In the genomic region with DNA sequence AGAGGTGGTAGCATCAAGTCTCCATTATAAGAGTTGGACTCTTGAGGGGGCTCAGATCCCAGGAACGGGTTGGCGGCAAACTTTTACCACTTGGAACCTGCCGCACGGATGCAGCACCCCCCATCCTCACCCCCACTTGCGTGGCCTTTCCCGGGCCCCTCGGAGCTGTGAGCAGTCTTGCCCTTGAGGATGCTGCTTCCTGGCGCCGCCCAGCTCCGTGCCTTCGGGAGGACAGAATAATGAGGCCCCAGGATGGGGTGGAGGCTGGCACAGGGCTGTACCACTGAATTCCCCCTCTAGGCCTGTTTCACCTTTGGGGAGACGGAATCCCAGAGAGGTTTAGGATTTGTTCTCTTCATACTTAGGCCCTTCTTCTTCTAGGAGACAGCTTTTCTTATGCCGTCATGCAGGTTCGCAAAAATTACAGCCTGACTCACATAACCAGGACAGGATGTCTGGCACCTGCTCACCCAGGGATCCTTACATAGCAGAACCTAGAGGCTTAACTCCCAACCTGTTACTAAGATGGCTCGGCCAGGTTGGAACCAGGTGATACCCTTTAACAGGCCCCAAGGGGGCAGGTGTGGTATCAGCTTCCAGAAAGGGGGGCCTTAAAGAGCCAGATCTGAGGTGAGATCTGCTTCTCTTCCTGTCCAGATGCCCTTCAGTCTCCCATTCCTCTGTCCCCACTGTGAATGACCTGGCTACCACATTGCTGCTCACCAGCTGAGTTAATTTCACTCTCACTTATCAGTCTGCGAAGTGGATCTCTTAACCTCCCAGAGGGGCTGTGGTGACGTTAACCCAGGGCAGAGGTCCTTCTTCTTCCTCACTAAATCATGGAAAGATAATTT, we compare ENCODE assay signal across 8 cellular contexts. TPM values are rescaled to one million over a fixed set of nuclear protein-coding genes. Genes with fewer than 3 reads are reported as not detected.
DNase-seq lines count a peak whose midpoint lies in the region; ATAC-seq and TF ChIP-seq lines count a peak whose summit lies in the region.

No MANE protein-coding gene starts in this region.

- H3K4me1 ChIP-seq in right lobe of liver (peaks cover 0 to 17% (median 0%) of the 10 kb centered on the region in 4 donors), aorta (ENCODE audit: control insufficient read depth in 1 of 2, insufficient read depth in 2 of 2, low read length in 2 of 2) (no peaks in the 10 kb centered on the region)

- DNase-seq in stimulated activated naive CD8-positive, alpha-beta T cell treated with anti-CD3 and anti-CD28 coated beads, Interleukin-15, Interleukin-2, amounts not matched to agents 100 U/mL and 50 U/mL, for 24 hours: no peak
- DNase-seq in amniotic epithelial cell (ENCODE audit: low read depth) (peak; percentile 58), right lobe of liver (no peak), aorta (no peak), T-helper 9 cell (no peak)
- no peak for DNase-seq in activated CD4-positive, alpha-beta T cell treated with anti-CD3 and anti-CD28 coated beads, Interleukin-2, amount 50 U/mL, for 1 hour

- WGBS in right lobe of liver (ENCODE audit: insufficient coverage, low coverage, low lambda C conversion rate, missing lambda C conversion rate): 66% methylated on average over 4 of the region's 17 CpGs
- WGBS in aorta, 2 donors: 46 to 47% methylated on average over 17 of the region's 17 CpGs

- H3K4me3 Mint-ChIP-seq in stimulated activated naive CD8-positive, alpha-beta T cell treated with anti-CD3 and anti-CD28 coated beads, Interleukin-15, Interleukin-2, amounts not matched to agents 100 ng/mL and 50 ng/mL, for 24 hours: peak overlapping the region; percentile 65

- H3K27ac ChIP-seq in right lobe of liver (no peak overlapping the region), aorta (ENCODE audit: low read depth in 1 of 2, low read length in 2 of 2) (peak overlapping the region in 1 of 2 donors; percentile 64)

- peaks cover 46% of the 10 kb centered on the region for H3K27me3 Mint-ChIP-seq in stimulated activated naive CD8-positive, alpha-beta T cell treated with anti-CD3 and anti-CD28 coated beads, Interleukin-15, Interleukin-2, amounts not matched to agents 100 ng/mL and 50 ng/mL, for 24 hours

- peaks cover 11% of the 10 kb centered on the region for H3K4me1 Mint-ChIP-seq in stimulated activated naive CD8-positive, alpha-beta T cell treated with anti-CD3 and anti-CD28 coated beads, Interleukin-15, Interleukin-2, amounts not matched to agents 100 ng/mL and 50 ng/mL, for 24 hours (ENCODE audit: low read depth)

- H3K4me3 ChIP-seq in right lobe of liver: peak overlapping the region; percentile 45 to 61 (median 48)
- H3K4me3 ChIP-seq in aorta (ENCODE audit: low read length in 2 of 2): peak overlapping the region; percentile 6 to 68

- no peak for TF ChIP-seq POLR2A in right lobe of liver (IDR thresholded peaks at IDR 0.05)

- H3K36me3 ChIP-seq in right lobe of liver (no peaks in the 10 kb centered on the region), aorta (ENCODE audit: control insufficient read depth in 1 of 2, insufficient read depth in 2 of 2, low read length in 1 of 2) (no peaks in the 10 kb centered on the region)

- TF ChIP-seq CTCF in right lobe of liver (IDR thresholded peaks at IDR 0.05): no peak

- no peak for ATAC-seq in stimulated activated naive CD8-positive, alpha-beta T cell treated with anti-CD3 and anti-CD28 coated beads, Interleukin-15, Interleukin-2, amounts not matched to agents 100 U/mL and 50 U/mL, for 24 hours
- ATAC-seq in right lobe of liver (no peak), aorta (ENCODE audit: low FRiP score) (no peak), GM18858 (IDR thresholded peaks at IDR 0.05; ENCODE audit: unreplicated experiment) (no peak)

- H3K27me3 ChIP-seq in right lobe of liver: no peaks in the 10 kb centered on the region
- H3K27me3 ChIP-seq in aorta (ENCODE audit: control insufficient read depth in 1 of 2, insufficient read depth in 2 of 2, low read length in 1 of 2): peaks cover 0 to 2% of the 10 kb centered on the region in 2 donors

- no peaks in the 10 kb centered on the region for H3K9me3 Mint-ChIP-seq in stimulated activated naive CD8-positive, alpha-beta T cell treated with anti-CD3 and anti-CD28 coated beads, Interleukin-15, Interleukin-2, amounts not matched to agents 100 ng/mL and 50 ng/mL, for 24 hours

- intact Hi-C loops in right lobe of liver (cut with DNase I) (no loop called here), aorta (cut with DNase I) (loop anchor here (5.0 kb wide), 2 partner anchors 37 to 102 kb away; no protein-coding TSS in a partner anchor)

- H3K9me3 ChIP-seq in right lobe of liver: no peaks in the 10 kb centered on the region
- no peaks in the 10 kb centered on the region for H3K9me3 ChIP-seq in aorta (ENCODE audit: control insufficient read depth, low read length)

- H3K27ac Mint-ChIP-seq in stimulated activated naive CD8-positive, alpha-beta T cell treated with anti-CD3 and anti-CD28 coated beads, Interleukin-15, Interleukin-2, amounts not matched to agents 100 ng/mL and 50 ng/mL, for 24 hours: no peak overlapping the region

- H3K36me3 Mint-ChIP-seq in stimulated activated naive CD8-positive, alpha-beta T cell treated with anti-CD3 and anti-CD28 coated beads, Interleukin-15, Interleukin-2, amounts not matched to agents 100 ng/mL and 50 ng/mL, for 24 hours (ENCODE audit: low read depth): no peaks in the 10 kb centered on the region

RNA-seq across cellular contexts. Expression of a gene that starts 1.5 kb away (rescaled TPM):
- 10 to 100 TPM in 2 of 6 experiments, 1 to 10 TPM in 4; 2.0 to 24.8 (median 6.7) TPM for total RNA-seq in right lobe of liver
- 10 to 100 TPM; 15.0 to 16.3 TPM for total RNA-seq in aorta
- polyA plus RNA-seq in aorta: 10 to 100 TPM; 15.2 to 30.8 TPM

RNA-seq across cellular contexts. Expression of a gene that starts 17.7 kb away (rescaled TPM):
- total RNA-seq in right lobe of liver: under 1 TPM in 4 of 6 experiments, not detected in 2; 0.11 to 0.49 (median 0.29) TPM
- 10 to 100 TPM; 20.6 to 73.9 TPM for total RNA-seq in aorta
- 10 to 100 TPM; 10.4 to 23.7 TPM for polyA plus RNA-seq in aorta

RNA-seq across cellular contexts. Expression of a gene that starts 34.7 kb away (rescaled TPM):
- total RNA-seq in right lobe of liver (1 to 10 TPM; 1.1 to 4.1 (median 2.5) TPM), aorta (not detected)
- polyA plus RNA-seq in aorta: 1 to 10 TPM in 1 of 2 donors, under 1 TPM in 1; 0.23 to 1.6 TPM

Comparison
In these comparisons a context has a peak if more than half of its experiments do, and no peak if none do; other contexts are left out.
1. RNA of a gene that starts 17.7 kb away (total RNA-seq): 20.6 to 73.9 TPM in aorta; 0.11 to 0.49 TPM in right lobe of liver; every median in the first group is over 10 times any median in the second.
2. intact Hi-C loops: an anchor here in aorta (5.0 kb wide); none called in right lobe of liver.